8 cellular contexts compared by ENCODE assay signal in genomic region chr13:38349386-38350113, GRCh38. TPM values are rescaled to one million over a fixed set of nuclear protein-coding genes. Genes with fewer than 3 reads are reported as not detected.
A peak's percentile ranks its signal among the peaks of the same experiment; 100 is the strongest.
DNase-seq lines count a peak whose midpoint lies in the region; ATAC-seq and TF ChIP-seq lines count a peak whose summit lies in the region.

UFM1 (plus strand) TSS chr13:38349851; CDS start chr13:38349920, 69 bp downstream.

- intact Hi-C loops in dendritic cell treated with granulocyte-macrophage colony-stimulating factor and Interleukin-4, amounts not matched to agents 40 ng/mL and 50 ng/mL, for 4 days (cut with micrococcal nuclease): loop anchor here (5.0 to 10.0 kb wide), 4 partner anchors 48 to 1525 kb away; partner anchors contain the start of genes NHLRC3 and PROSER1

- H3K4me1 Mint-ChIP-seq in dendritic cell treated with granulocyte-macrophage colony-stimulating factor and Interleukin-4, amounts not matched to agents 40 ng/mL and 50 ng/mL, for 4 days (ENCODE audit: low read depth): peaks cover 25% of the 10 kb centered on the region

- peak within 1 kb of the TSS; percentile 92 for H3K27ac Mint-ChIP-seq in dendritic cell treated with granulocyte-macrophage colony-stimulating factor and Interleukin-4, amounts not matched to agents 40 ng/mL and 50 ng/mL, for 4 days

- no peaks in the 10 kb centered on the region for H3K9me3 Mint-ChIP-seq in dendritic cell treated with granulocyte-macrophage colony-stimulating factor and Interleukin-4, amounts not matched to agents 40 ng/mL and 50 ng/mL, for 4 days

- no peak for TF ChIP-seq CTCF in C4-2B (conservative IDR thresholded peaks at IDR 0.05)

- peaks cover 26% of the 10 kb centered on the region for H3K36me3 Mint-ChIP-seq in dendritic cell treated with granulocyte-macrophage colony-stimulating factor and Interleukin-4, amounts not matched to agents 40 ng/mL and 50 ng/mL, for 4 days (ENCODE audit: low read depth)

- ATAC-seq in GM19395 (IDR thresholded peaks at IDR 0.05; ENCODE audit: unreplicated experiment) (peak; percentile 95), HG03565 (IDR thresholded peaks at IDR 0.05; ENCODE audit: unreplicated experiment) (peak; percentile 85), left lobe of liver (peak; percentile 97)

- H3K4me3 Mint-ChIP-seq in dendritic cell treated with granulocyte-macrophage colony-stimulating factor and Interleukin-4, amounts not matched to agents 40 ng/mL and 50 ng/mL, for 4 days: peak within 1 kb of the TSS; percentile 92

- DNase-seq in NCI-H774 (lab: John Stamatoyannopoulos, UW) (peak; percentile 79), left lobe of liver (ENCODE audit: low spot score) (peak; percentile 93)
- peak; percentile 82 to 83 for DNase-seq in activated CD4-positive, alpha-beta T cell treated with anti-CD3 and anti-CD28 coated beads, Interleukin-2, amount 50 U/mL, for 4 hours
- peak; percentile 79 for DNase-seq in stimulated activated CD4-positive, alpha-beta T cell treated with anti-CD3 and anti-CD28 coated beads, Interleukin-2, amount 100 ng/mL, for 4 hours (ENCODE audit: low read depth)

- no peaks in the 10 kb centered on the region for H3K27me3 Mint-ChIP-seq in dendritic cell treated with granulocyte-macrophage colony-stimulating factor and Interleukin-4, amounts not matched to agents 40 ng/mL and 50 ng/mL, for 4 days

- peak within 1 kb of the TSS; percentile 85 for H3K27ac ChIP-seq in C4-2B

RNA-seq across cellular contexts. Expression of gene UFM1, which starts in this region (rescaled TPM):
- total RNA-seq in left lobe of liver: 26.4 TPM

Comparison
In these comparisons a context has a peak if more than half of its experiments do, and no peak if none do; other contexts are left out.
1. Peak in every context shown above with its lines: DNase-seq, ATAC-seq and H3K27ac ChIP-seq.